ENCODE assay signal across 1 cellular context in the genomic region with DNA sequence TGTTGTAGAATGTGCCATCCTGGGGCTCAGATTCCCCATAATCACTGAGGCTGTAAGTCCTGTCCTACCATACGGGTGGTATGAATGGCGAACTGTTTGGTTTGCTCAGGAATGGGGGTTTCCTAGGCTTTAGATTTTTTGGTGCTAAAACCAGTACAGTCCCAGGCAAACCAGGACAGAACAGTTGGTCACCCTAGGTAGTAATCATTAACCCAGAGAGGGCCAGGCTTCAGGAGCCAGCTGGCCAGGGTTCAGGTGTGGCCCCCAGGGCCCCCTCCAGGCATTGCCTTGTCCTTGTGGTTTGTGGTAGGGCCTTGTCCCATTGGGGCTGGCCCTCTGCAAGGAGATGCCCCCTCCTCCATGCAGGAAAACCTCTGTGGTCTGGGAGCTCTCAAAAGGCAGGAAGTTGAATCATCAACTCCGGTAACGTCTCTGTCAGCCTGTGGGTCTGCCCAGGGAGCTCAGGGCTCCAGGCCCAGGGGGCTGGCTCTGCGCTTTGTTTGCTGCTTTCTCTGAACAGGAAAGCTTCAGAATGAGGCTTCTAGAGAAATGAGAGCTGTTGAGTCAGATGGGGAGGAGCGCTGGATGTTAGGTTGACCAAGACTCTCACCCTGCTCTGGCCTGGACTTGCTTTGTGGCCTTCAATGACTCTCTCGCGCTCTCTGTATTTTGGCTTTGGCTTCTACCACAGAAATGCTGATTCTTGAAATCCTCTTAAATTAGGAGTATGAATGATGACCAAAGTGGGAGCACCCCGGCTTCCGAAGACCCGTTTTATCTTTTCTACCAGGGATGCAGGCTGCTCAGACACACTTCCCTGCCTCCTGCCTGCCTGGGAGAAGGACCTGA.
TF ChIP-seq lines count a peak whose summit lies in the region.

No MANE protein-coding gene starts in this region.

TF ChIP-seq in HepG2, 621 proteins besides CTCF, POLR2A, EP300 and RAD21 (continued from another document and continues in another):
- peak; percentile 51; the same call in 1 of the 2 replicates for TF ChIP-seq REPIN1 (CRISPR knock-in tag; IDR thresholded peaks at IDR 0.05; ENCODE audit: borderline replicate concordance, low read depth)
- no peak for TF ChIP-seq MXD4 (CRISPR knock-in tag; IDR thresholded peaks at IDR 0.05)
- TF ChIP-seq SALL2 (CRISPR knock-in tag; IDR thresholded peaks at IDR 0.05) = no peak
- no peak for TF ChIP-seq RORA (CRISPR knock-in tag; IDR thresholded peaks at IDR 0.05)
- TF ChIP-seq, protein P1, sequence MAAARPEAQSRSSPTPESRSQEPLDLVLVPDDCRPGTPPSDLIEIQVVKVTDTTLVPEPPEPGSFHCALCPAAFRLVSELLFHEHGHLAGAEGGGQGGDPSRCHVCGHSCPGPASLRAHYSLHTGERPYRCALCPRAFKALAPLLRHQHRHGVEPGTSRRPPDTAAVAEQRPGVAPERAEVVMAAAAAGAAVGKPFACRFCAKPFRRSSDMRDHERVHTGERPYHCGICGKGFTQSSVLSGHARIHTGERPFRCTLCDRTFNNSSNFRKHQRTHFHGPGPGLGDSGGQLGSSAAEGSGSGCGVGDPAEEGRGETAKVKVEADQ (CRISPR knock-in tag; IDR thresholded peaks at IDR 0.05; ENCODE audit: borderline replicate concordance) = no peak; the same call in 1 of the 2 replicates
- no peak for TF ChIP-seq HCFC1 (IDR thresholded peaks at IDR 0.05; ENCODE audit: low read depth, low read length)
- TF ChIP-seq ZNF17 (CRISPR knock-in tag; IDR thresholded peaks at IDR 0.05) = no peak
- TF ChIP-seq ARNT2 (CRISPR knock-in tag; IDR thresholded peaks at IDR 0.05; ENCODE audit: low read depth) = no peak
- TF ChIP-seq, protein P2, sequence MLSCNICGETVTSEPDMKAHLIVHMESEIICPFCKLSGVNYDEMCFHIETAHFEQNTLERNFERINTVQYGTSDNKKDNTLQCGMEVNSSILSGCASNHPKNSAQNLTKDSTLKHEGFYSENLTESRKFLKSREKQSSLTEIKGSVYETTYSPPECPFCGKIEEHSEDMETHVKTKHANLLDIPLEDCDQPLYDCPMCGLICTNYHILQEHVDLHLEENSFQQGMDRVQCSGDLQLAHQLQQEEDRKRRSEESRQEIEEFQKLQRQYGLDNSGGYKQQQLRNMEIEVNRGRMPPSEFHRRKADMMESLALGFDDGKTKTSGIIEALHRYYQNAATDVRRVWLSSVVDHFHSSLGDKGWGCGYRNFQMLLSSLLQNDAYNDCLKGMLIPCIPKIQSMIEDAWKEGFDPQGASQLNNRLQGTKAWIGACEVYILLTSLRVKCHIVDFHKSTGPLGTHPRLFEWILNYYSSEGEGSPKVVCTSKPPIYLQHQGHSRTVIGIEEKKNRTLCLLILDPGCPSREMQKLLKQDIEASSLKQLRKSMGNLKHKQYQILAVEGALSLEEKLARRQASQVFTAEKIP (CRISPR knock-in tag; IDR thresholded peaks at IDR 0.05; ENCODE audit: borderline replicate concordance) = no peak
- TF ChIP-seq ZNF629 (CRISPR knock-in tag; conservative IDR thresholded peaks at IDR 0.05) = no peak
- TF ChIP-seq, protein P3, sequence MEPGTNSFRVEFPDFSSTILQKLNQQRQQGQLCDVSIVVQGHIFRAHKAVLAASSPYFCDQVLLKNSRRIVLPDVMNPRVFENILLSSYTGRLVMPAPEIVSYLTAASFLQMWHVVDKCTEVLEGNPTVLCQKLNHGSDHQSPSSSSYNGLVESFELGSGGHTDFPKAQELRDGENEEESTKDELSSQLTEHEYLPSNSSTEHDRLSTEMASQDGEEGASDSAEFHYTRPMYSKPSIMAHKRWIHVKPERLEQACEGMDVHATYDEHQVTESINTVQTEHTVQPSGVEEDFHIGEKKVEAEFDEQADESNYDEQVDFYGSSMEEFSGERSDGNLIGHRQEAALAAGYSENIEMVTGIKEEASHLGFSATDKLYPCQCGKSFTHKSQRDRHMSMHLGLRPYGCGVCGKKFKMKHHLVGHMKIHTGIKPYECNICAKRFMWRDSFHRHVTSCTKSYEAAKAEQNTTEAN (CRISPR knock-in tag; conservative IDR thresholded peaks at IDR 0.05) = no peak
- peak; percentile 62; the same call in 1 of the 2 replicates for TF ChIP-seq POGZ (CRISPR knock-in tag; IDR thresholded peaks at IDR 0.05)
- no peak for TF ChIP-seq ZBTB3 (CRISPR knock-in tag; IDR thresholded peaks at IDR 0.05; ENCODE audit: borderline replicate concordance, low read depth)
- TF ChIP-seq, protein P4, sequence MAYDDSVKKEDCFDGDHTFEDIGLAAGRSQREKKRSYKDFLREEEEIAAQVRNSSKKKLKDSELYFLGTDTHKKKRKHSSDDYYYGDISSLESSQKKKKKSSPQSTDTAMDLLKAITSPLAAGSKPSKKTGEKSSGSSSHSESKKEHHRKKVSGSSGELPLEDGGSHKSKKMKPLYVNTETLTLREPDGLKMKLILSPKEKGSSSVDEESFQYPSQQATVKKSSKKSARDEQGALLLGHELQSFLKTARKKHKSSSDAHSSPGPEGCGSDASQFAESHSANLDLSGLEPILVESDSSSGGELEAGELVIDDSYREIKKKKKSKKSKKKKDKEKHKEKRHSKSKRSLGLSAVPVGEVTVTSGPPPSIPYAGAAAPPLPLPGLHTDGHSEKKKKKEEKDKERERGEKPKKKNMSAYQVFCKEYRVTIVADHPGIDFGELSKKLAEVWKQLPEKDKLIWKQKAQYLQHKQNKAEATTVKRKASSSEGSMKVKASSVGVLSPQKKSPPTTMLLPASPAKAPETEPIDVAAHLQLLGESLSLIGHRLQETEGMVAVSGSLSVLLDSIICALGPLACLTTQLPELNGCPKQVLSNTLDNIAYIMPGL (CRISPR knock-in tag; IDR thresholded peaks at IDR 0.05; ENCODE audit: borderline replicate concordance in 1 of 2, low read depth in 1 of 2) = peak in 1 of 2 experiments; percentile 72; a peak in 2 of 4 replicates
- no peak for TF ChIP-seq ZNF660 (CRISPR knock-in tag; IDR thresholded peaks at IDR 0.05; ENCODE audit: borderline replicate concordance, low read depth)
- no peak for TF ChIP-seq ZNF569 (CRISPR knock-in tag; IDR thresholded peaks at IDR 0.05; ENCODE audit: borderline replicate concordance)
- TF ChIP-seq, protein P5, sequence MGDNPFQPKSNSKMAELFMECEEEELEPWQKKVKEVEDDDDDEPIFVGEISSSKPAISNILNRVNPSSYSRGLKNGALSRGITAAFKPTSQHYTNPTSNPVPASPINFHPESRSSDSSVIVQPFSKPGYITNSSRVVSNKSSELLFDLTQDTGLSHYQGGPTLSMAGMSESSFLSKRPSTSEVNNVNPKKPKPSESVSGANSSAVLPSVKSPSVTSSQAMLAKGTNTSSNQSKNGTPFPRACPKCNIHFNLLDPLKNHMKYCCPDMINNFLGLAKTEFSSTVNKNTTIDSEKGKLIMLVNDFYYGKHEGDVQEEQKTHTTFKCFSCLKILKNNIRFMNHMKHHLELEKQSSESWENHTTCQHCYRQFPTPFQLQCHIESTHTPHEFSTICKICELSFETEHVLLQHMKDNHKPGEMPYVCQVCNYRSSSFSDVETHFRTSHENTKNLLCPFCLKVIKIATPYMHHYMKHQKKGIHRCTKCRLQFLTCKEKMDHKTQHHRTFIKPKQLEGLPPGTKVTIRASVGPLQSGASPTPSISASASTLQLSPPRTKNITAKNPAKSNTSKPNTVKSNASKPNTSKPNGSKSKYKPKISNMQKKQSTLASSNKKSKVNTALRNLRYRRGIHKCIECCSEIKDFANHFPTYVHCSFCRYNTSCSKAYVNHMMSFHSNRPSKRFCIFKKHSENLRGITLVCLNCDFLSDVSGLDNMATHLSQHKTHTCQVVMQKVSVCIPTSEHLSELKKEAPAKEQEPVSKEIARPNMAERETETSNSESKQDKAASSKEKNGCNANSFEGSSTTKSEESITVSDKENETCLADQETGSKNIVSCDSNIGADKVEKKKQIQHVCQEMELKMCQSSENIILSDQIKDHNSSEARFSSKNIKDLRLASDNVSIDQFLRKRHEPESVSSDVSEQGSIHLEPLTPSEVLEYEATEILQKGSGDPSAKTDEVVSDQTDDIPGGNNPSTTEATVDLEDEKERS (CRISPR knock-in tag; IDR thresholded peaks at IDR 0.05) = no peak
- TF ChIP-seq, protein P6, sequence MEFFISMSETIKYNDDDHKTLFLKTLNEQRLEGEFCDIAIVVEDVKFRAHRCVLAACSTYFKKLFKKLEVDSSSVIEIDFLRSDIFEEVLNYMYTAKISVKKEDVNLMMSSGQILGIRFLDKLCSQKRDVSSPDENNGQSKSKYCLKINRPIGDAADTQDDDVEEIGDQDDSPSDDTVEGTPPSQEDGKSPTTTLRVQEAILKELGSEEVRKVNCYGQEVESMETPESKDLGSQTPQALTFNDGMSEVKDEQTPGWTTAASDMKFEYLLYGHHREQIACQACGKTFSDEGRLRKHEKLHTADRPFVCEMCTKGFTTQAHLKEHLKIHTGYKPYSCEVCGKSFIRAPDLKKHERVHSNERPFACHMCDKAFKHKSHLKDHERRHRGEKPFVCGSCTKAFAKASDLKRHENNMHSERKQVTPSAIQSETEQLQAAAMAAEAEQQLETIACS (CRISPR knock-in tag; IDR thresholded peaks at IDR 0.05) = no peak
- no peak for TF ChIP-seq MEF2D (CRISPR knock-in tag; IDR thresholded peaks at IDR 0.05)
- TF ChIP-seq, protein P7, sequence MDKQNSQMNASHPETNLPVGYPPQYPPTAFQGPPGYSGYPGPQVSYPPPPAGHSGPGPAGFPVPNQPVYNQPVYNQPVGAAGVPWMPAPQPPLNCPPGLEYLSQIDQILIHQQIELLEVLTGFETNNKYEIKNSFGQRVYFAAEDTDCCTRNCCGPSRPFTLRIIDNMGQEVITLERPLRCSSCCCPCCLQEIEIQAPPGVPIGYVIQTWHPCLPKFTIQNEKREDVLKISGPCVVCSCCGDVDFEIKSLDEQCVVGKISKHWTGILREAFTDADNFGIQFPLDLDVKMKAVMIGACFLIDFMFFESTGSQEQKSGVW (CRISPR knock-in tag; IDR thresholded peaks at IDR 0.05; ENCODE audit: borderline replicate concordance) = no peak
- TF ChIP-seq, protein P8, sequence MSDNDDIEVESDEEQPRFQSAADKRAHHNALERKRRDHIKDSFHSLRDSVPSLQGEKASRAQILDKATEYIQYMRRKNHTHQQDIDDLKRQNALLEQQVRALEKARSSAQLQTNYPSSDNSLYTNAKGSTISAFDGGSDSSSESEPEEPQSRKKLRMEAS (IDR thresholded peaks at IDR 0.05) = peak; percentile 75
- no peak for TF ChIP-seq ARNTL (CRISPR knock-in tag; IDR thresholded peaks at IDR 0.05)
- TF ChIP-seq, protein P9, sequence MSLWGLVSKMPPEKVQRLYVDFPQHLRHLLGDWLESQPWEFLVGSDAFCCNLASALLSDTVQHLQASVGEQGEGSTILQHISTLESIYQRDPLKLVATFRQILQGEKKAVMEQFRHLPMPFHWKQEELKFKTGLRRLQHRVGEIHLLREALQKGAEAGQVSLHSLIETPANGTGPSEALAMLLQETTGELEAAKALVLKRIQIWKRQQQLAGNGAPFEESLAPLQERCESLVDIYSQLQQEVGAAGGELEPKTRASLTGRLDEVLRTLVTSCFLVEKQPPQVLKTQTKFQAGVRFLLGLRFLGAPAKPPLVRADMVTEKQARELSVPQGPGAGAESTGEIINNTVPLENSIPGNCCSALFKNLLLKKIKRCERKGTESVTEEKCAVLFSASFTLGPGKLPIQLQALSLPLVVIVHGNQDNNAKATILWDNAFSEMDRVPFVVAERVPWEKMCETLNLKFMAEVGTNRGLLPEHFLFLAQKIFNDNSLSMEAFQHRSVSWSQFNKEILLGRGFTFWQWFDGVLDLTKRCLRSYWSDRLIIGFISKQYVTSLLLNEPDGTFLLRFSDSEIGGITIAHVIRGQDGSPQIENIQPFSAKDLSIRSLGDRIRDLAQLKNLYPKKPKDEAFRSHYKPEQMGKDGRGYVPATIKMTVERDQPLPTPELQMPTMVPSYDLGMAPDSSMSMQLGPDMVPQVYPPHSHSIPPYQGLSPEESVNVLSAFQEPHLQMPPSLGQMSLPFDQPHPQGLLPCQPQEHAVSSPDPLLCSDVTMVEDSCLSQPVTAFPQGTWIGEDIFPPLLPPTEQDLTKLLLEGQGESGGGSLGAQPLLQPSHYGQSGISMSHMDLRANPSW (CRISPR knock-in tag; IDR thresholded peaks at IDR 0.05; ENCODE audit: borderline replicate concordance) = no peak
- TF ChIP-seq RXRA (CRISPR knock-in tag; IDR thresholded peaks at IDR 0.05) = peak; percentile 76
- no peak for TF ChIP-seq BHLHE40 (IDR thresholded peaks at IDR 0.05; ENCODE audit: low read length)
- no peak for TF ChIP-seq SETDB1 (CRISPR knock-in tag; IDR thresholded peaks at IDR 0.05; ENCODE audit: borderline replicate concordance)
- no peak for TF ChIP-seq CC2D1A (CRISPR knock-in tag; IDR thresholded peaks at IDR 0.05)
- no peak for TF ChIP-seq DNMT1 (CRISPR knock-in tag; IDR thresholded peaks at IDR 0.05)
- TF ChIP-seq, protein P10, sequence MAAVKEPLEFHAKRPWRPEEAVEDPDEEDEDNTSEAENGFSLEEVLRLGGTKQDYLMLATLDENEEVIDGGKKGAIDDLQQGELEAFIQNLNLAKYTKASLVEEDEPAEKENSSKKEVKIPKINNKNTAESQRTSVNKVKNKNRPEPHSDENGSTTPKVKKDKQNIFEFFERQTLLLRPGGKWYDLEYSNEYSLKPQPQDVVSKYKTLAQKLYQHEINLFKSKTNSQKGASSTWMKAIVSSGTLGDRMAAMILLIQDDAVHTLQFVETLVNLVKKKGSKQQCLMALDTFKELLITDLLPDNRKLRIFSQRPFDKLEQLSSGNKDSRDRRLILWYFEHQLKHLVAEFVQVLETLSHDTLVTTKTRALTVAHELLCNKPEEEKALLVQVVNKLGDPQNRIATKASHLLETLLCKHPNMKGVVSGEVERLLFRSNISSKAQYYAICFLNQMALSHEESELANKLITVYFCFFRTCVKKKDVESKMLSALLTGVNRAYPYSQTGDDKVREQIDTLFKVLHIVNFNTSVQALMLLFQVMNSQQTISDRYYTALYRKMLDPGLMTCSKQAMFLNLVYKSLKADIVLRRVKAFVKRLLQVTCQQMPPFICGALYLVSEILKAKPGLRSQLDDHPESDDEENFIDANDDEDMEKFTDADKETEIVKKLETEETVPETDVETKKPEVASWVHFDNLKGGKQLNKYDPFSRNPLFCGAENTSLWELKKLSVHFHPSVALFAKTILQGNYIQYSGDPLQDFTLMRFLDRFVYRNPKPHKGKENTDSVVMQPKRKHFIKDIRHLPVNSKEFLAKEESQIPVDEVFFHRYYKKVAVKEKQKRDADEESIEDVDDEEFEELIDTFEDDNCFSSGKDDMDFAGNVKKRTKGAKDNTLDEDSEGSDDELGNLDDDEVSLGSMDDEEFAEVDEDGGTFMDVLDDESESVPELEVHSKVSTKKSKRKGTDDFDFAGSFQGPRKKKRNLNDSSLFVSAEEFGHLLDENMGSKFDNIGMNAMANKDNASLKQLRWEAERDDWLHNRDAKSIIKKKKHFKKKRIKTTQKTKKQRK (IDR thresholded peaks at IDR 0.05; ENCODE audit: low read length) = no peak
- TF ChIP-seq, protein P11, sequence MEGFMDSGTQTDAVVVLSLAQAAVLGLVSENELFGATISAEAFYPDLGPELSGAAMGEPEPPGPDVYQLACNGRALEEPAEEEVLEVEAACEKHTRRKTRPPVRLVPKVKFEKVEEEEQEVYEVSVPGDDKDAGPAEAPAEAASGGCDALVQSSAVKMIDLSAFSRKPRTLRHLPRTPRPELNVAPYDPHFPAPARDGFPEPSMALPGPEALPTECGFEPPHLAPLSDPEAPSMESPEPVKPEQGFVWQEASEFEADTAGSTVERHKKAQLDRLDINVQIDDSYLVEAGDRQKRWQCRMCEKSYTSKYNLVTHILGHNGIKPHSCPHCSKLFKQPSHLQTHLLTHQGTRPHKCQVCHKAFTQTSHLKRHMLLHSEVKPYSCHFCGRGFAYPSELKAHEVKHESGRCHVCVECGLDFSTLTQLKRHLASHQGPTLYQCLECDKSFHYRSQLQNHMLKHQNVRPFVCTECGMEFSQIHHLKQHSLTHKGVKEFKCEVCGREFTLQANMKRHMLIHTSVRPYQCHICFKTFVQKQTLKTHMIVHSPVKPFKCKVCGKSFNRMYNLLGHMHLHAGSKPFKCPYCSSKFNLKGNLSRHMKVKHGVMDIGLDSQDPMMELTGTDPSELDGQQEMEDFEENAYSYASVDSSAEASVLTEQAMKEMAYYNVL (CRISPR knock-in tag; IDR thresholded peaks at IDR 0.05; ENCODE audit: borderline replicate concordance) = peak; percentile 70; the same call in 1 of the 2 replicates
- TF ChIP-seq MBNL3 (CRISPR knock-in tag; conservative IDR thresholded peaks at IDR 0.05) = no peak
- no peak for TF ChIP-seq GTF2F1 (IDR thresholded peaks at IDR 0.05; ENCODE audit: low read length)
- no peak for TF ChIP-seq BRD4 (CRISPR knock-in tag; IDR thresholded peaks at IDR 0.05)
- no peak for TF ChIP-seq ZNF333 (CRISPR knock-in tag; IDR thresholded peaks at IDR 0.05; ENCODE audit: borderline replicate concordance)
- TF ChIP-seq ZNF143 (CRISPR knock-in tag; IDR thresholded peaks at IDR 0.05) = no peak
